ENCODE assay signal across 11 cellular contexts in the genomic region with DNA sequence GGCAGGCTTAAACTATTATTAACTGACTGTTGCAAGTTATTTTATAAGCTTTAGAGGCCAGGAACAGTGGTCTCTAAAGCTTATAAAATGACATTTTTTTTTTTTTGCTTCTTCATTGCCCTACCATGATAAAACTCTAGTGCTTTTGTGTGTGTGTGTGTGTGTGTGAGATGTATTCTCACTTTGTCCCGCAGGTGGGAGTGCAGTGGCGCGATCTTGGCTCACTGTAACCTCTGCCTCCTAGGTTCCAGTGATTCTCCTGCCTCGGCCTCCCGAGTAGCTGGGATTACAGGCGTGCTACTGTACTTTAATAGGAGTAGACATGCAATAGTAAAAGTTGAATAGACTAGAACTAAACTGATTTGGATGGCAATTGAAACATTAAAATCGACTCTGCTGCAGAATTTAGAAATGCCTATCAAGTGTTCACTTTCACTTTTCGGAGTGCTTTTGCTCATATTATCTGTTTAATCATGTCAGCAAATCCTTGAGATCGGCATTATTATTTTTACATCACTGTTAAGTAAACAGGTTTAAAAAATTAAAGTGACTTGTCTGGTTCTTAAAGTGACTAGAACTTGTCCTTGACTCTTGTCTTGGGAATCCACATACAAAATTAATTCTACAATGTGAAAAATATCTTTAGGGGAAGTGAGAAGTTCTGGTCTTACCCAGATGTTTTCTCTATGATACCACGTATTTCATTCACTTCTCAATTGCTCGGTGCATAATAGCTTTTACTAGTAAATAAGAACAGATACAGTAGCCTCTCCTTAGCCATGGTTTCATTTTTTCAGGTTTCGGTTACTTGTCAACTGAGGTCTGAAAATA. TPM values are rescaled to one million over a fixed set of nuclear protein-coding genes. Genes with fewer than 3 reads are reported as not detected.
DNase-seq lines count a peak whose midpoint lies in the region; ATAC-seq and TF ChIP-seq lines count a peak whose summit lies in the region.
"Had no signal": no experiment of that assay in that cellular context is flagged by ENCODE, and none has a peak within 500 bp of the region (broad histone marks: within the 10 kb centered on the region; RNA-seq: fewer than 3 reads in every experiment).

No MANE protein-coding gene starts in this region.

- H3K9me3 Mint-ChIP-seq in Calu3 (ENCODE audit: low read depth, unreplicated experiment), result no peaks in the 10 kb centered on the region
- H3K9me3 Mint-ChIP-seq: central memory CD8-positive, alpha-beta T cell had no signal

- H3K27me3 Mint-ChIP-seq in Calu3 (ENCODE audit: unreplicated experiment), result no peaks in the 10 kb centered on the region

- TF ChIP-seq CTCF in Calu3 (IDR thresholded peaks at IDR 0.05; ENCODE audit: unreplicated experiment), result no peak

- DNase-seq in Calu3 (peak; percentile 29), MV-4-11 (lab: John Stamatoyannopoulos, UW) (peak; percentile 49), LoVo (ENCODE audit: low spot score) (no peak), hepatic stellate cell (ENCODE audit: low spot score) (no peak), ureter (ENCODE audit: low spot score) (no peak), DMS153 treated with DMSO at 0.1 percent for 48 hours (lab: John Stamatoyannopoulos, UW; ENCODE audit: unreplicated experiment) (no peak)
- DNase-seq: activated CD8-positive, alpha-beta memory T cell treated with anti-CD3 and anti-CD28 coated beads, Interleukin-2, amount 50 U/mL, for 4 hours; Kasumi-1 had no signal

- CTCF ChIA-PET in Calu3 (lab: Charles Lee), result interaction anchor here (0.6 to 1.7 kb wide), 9 partner anchors 8 to 140 kb away, joined by 3 to 6 read pairs (median 4); a partner anchor contains a TSS

- H3K4me3 Mint-ChIP-seq in Calu3 (ENCODE audit: low read depth, unreplicated experiment), result peak overlapping the region; percentile 24
- H3K4me3 Mint-ChIP-seq: central memory CD8-positive, alpha-beta T cell had no signal

- no TSS peak for BruUV-seq in Calu3 (replicated peaks; lab: Mats Ljungman, UMichigan)

- intact Hi-C loops in Calu3 (cut with micrococcal nuclease; ENCODE audit: unreplicated experiment), result loop anchor here (1.0 kb wide), 1 partner anchor 28 kb away; no protein-coding TSS in a partner anchor

- ATAC-seq in GM19324 (IDR thresholded peaks at IDR 0.05; ENCODE audit: low FRiP score, unreplicated experiment) (peak; percentile 75), HG02938 (IDR thresholded peaks at IDR 0.05; ENCODE audit: unreplicated experiment) (peak; percentile 99)

- H3K27ac Mint-ChIP-seq in Calu3 (ENCODE audit: unreplicated experiment), result peak overlapping the region; percentile 83

- H3K36me3 Mint-ChIP-seq in Calu3 (ENCODE audit: insufficient read depth, unreplicated experiment), result peaks cover 5% of the 10 kb centered on the region

- peaks cover 39% of the 10 kb centered on the region for H3K4me1 Mint-ChIP-seq in Calu3 (ENCODE audit: low read depth, unreplicated experiment)
- H3K4me1 Mint-ChIP-seq: central memory CD8-positive, alpha-beta T cell had no signal

RNA-seq across cellular contexts. Expression of a gene that starts 8.4 kb away (rescaled TPM):
- total RNA-seq in Calu3 (2022) (19.6 and 20.1 TPM in 2 replicates), ureter (33.9 TPM)

RNA-seq across cellular contexts. Expression of a gene that starts 19.8 kb away (rescaled TPM):
- total RNA-seq in Calu3 (2022) (not detected in 2 replicates), ureter (8.4 TPM)

Comparison
In these comparisons a context has a peak if more than half of its experiments do, and no peak if none do; other contexts are left out.
1. DNase-seq: peak in Calu3 (single experiment) and MV-4-11 (single experiment); none in LoVo (single experiment), hepatic stellate cell (single experiment), ureter (single experiment) and DMS153 treated with DMSO at 0.1 percent for 48 hours (single experiment).